26 cellular contexts compared by ENCODE assay signal in the genomic region with DNA sequence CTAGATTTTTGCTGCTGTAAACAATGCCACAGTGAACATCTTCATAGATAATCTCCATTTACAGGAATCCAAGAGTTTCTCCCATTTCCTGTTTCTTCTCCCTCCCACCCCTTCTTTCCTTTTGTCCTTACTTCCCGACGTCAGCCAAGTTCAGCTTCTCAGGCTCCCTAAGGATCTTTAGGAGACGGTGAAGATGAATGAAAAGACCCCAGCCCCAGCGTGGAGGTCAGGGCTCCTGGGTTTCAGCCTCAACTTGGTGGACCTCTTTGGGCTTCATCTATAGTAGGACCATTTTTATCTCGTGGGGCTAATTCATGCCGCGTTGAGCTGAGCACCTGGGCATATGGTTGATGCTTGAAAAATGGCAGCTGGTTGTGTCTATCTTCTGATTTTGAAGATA. TPM values are rescaled to one million over a fixed set of nuclear protein-coding genes. Genes with fewer than 3 reads are reported as not detected.
DNase-seq lines count a peak whose midpoint lies in the region; ATAC-seq, FAIRE-seq and TF ChIP-seq lines count a peak whose summit lies in the region.
"Had no signal": no experiment of that assay in that cellular context is flagged by ENCODE, and none has a peak within 500 bp of the region (broad histone marks: within the 10 kb centered on the region; RNA-seq: fewer than 3 reads in every experiment).

No MANE protein-coding gene starts in this region.

- H3K4me1 ChIP-seq in BLaER1 treated with 17β-estradiol and CSF1 and Interleukin-3, amounts not matched to agents 10 nM and 100 nM = peaks cover 88 to 100% (median 97%) of the 10 kb centered on the region in 10 experiments
- H3K4me1 ChIP-seq in Caco-2 (peaks cover 44% of the 10 kb centered on the region), neural progenitor cell (peaks cover 9% of the 10 kb centered on the region)

- peaks cover 8 to 62% (median 46%) of the 10 kb centered on the region in 11 experiments; a peak in 21 of 22 replicates for H3K36me3 ChIP-seq in BLaER1 treated with 17β-estradiol and CSF1 and Interleukin-3, amounts not matched to agents 10 nM and 100 nM
- H3K36me3 ChIP-seq in Caco-2 (ENCODE audit: control insufficient read depth, insufficient read depth, low read length) (no peaks in the 10 kb centered on the region; the same call in 1 of the 2 replicates), neural progenitor cell (no peaks in the 10 kb centered on the region)
- H3K36me3 ChIP-seq: breast epithelium had no signal

- H3K4me3 Mint-ChIP-seq in Caco-2 (ENCODE audit: unreplicated experiment) (no peak overlapping the region), neural progenitor cell (no peak overlapping the region)
- peak overlapping the region; percentile 8 to 20 for H3K4me3 Mint-ChIP-seq in effector memory CD8-positive, alpha-beta T cell
- H3K4me3 Mint-ChIP-seq: activated naive CD4-positive, alpha-beta T cell treated with anti-CD3 and anti-CD28 coated beads, Interleukin-2, amount 50 U/mL, for 24 hours; GM23338; HFFc6 had no signal

- H2AFZ ChIP-seq in neural progenitor cell (replicated peaks) = no peak overlapping the region
- H2AFZ ChIP-seq: GM23338 had no signal

- H3K27me3 ChIP-seq in BLaER1 treated with 17β-estradiol and CSF1 and Interleukin-3, amounts not matched to agents 10 nM and 100 nM = no peaks in the 10 kb centered on the region
- H3K27me3 ChIP-seq in Caco-2 (replicated peaks; ENCODE audit: control insufficient read depth, insufficient read depth, low read length) (no peaks in the 10 kb centered on the region), neural progenitor cell (no peaks in the 10 kb centered on the region)
- H3K27me3 ChIP-seq: breast epithelium, left lung, SJSA1 had no signal

- peak overlapping the region; percentile 29 for H3K27ac Mint-ChIP-seq in Caco-2 (ENCODE audit: unreplicated experiment)
- peak overlapping the region; percentile 74 to 94 for H3K27ac Mint-ChIP-seq in effector memory CD8-positive, alpha-beta T cell
- peak overlapping the region; percentile 30 for H3K27ac Mint-ChIP-seq in neural progenitor cell
- H3K27ac Mint-ChIP-seq: activated naive CD4-positive, alpha-beta T cell treated with anti-CD3 and anti-CD28 coated beads, Interleukin-2, amount 50 U/mL, for 24 hours; GM23338; HFFc6 had no signal

- DNase-seq in Caco-2 = no peak
- DNase-seq in effector memory CD8-positive, alpha-beta T cell = no peak
- no peak for DNase-seq in neural progenitor cell (ENCODE audit: low spot score)
- no peak for DNase-seq in globus pallidus (ENCODE audit: low spot score)
- no peak for DNase-seq in RCC 7860 (ENCODE audit: low spot score)
- DNase-seq in anterior cingulate cortex (lab: John Stamatoyannopoulos, UW) = no peak
- no peak for DNase-seq in NCI-H524 (lab: John Stamatoyannopoulos, UW)
- DNase-seq: ACHN; activated CD4-positive, alpha-beta T cell treated with anti-CD3 and anti-CD28 coated beads, Interleukin-2, amount 50 U/mL, for 48 hours; C1 segment of cervical spinal cord; HFFc6; left lung; NCI-H1092 treated with DMSO at 0.1 percent for 48 hours; NCI-H187; NCI-H446 treated with DMSO at 0.1 percent for 48 hours; NCI-H82; occipital lobe; stimulated activated CD4-positive, alpha-beta T cell treated with anti-CD3 and anti-CD28 coated beads, Interleukin-15, amount 100 ng/mL, for 24 hours; stimulated activated CD4-positive, alpha-beta T cell treated with anti-CD3 and anti-CD28 coated beads, Interleukin-4, amount 100 ng/mL, for 4 hours; substantia nigra had no signal

- H3K79me2 ChIP-seq in neural progenitor cell (ENCODE audit: low read depth) = peaks cover 76% of the 10 kb centered on the region

- no peak for ATAC-seq in effector memory CD8-positive, alpha-beta T cell (replicated peaks)
- ATAC-seq: GM23338, left lung had no signal

- peak overlapping the region in 5 of 10 experiments; percentile 13 to 43 (median 33); a peak in 7 of 20 replicates for H3K4me3 ChIP-seq in BLaER1 treated with 17β-estradiol and CSF1 and Interleukin-3, amounts not matched to agents 10 nM and 100 nM
- H3K4me3 ChIP-seq in Caco-2 (ENCODE audit: low read depth, low read length) (no peak overlapping the region), neural progenitor cell (no peak overlapping the region)
- H3K4me3 ChIP-seq: breast epithelium, GM23338, left lung, SJSA1 had no signal

- no peak for FAIRE-seq in RCC 7860 (lab: Jason Lieb, UNC)

- H4K20me1 ChIP-seq in BLaER1 treated with 17β-estradiol and CSF1 and Interleukin-3, amounts not matched to agents 10 nM and 100 nM = peaks cover 0 to 45% (median 10%) of the 10 kb centered on the region in 11 experiments; a peak in 8 of 22 replicates
- peaks cover 60% of the 10 kb centered on the region for H4K20me1 ChIP-seq in neural progenitor cell (ENCODE audit: low read depth)

- peaks cover 0 to 21% (median 12%) of the 10 kb centered on the region in 11 experiments; a peak in 11 of 22 replicates for H3K9me3 ChIP-seq in BLaER1 treated with 17β-estradiol and CSF1 and Interleukin-3, amounts not matched to agents 10 nM and 100 nM (replicated peaks in 1 of 11)
- H3K9me3 ChIP-seq in Caco-2 = no peaks in the 10 kb centered on the region
- no peaks in the 10 kb centered on the region for H3K9me3 ChIP-seq in neural progenitor cell (ENCODE audit: low read depth)
- H3K9me3 ChIP-seq: breast epithelium, left lung, SJSA1 had no signal

- no peaks in the 10 kb centered on the region for H3K27me3 Mint-ChIP-seq in Caco-2 (ENCODE audit: insufficient read depth, unreplicated experiment)
- no peaks in the 10 kb centered on the region for H3K27me3 Mint-ChIP-seq in effector memory CD8-positive, alpha-beta T cell
- peaks cover 6% of the 10 kb centered on the region for H3K27me3 Mint-ChIP-seq in neural progenitor cell (ENCODE audit: insufficient read depth, low read depth)
- H3K27me3 Mint-ChIP-seq: activated naive CD4-positive, alpha-beta T cell treated with anti-CD3 and anti-CD28 coated beads, Interleukin-2, amount 50 U/mL, for 24 hours had no signal

- H3K36me3 Mint-ChIP-seq in Caco-2 (ENCODE audit: insufficient read depth, unreplicated experiment) (peaks cover 36% of the 10 kb centered on the region), neural progenitor cell (peaks cover 14% of the 10 kb centered on the region)
- peaks cover 66% of the 10 kb centered on the region for H3K36me3 Mint-ChIP-seq in effector memory CD8-positive, alpha-beta T cell (ENCODE audit: insufficient read depth)

- CTCF ChIA-PET in Caco-2 (lab: Charles Lee) = no interaction called here

- H3F3A ChIP-seq in neural progenitor cell (ENCODE audit: low read depth) = no peaks in the 10 kb centered on the region

- H3K4me1 Mint-ChIP-seq in Caco-2 (ENCODE audit: low read depth, unreplicated experiment) (peaks cover 61% of the 10 kb centered on the region), neural progenitor cell (peaks cover 56% of the 10 kb centered on the region)
- H3K4me1 Mint-ChIP-seq in effector memory CD8-positive, alpha-beta T cell (ENCODE audit: low read depth in 2 of 2) = peaks cover 80% of the 10 kb centered on the region in 2 donors

- peak overlapping the region in 5 of 11 experiments; percentile 4 to 86 (median 22); a peak in 8 of 22 replicates for H3K9ac ChIP-seq in BLaER1 treated with 17β-estradiol and CSF1 and Interleukin-3, amounts not matched to agents 10 nM and 100 nM
- no peak overlapping the region for H3K9ac ChIP-seq in neural progenitor cell

- intact Hi-C loops in Caco-2 (cut with micrococcal nuclease; ENCODE audit: unreplicated experiment) = no loop called here

- H3K27ac ChIP-seq in BLaER1 treated with 17β-estradiol and CSF1 and Interleukin-3, amounts not matched to agents 10 nM and 100 nM = peak overlapping the region; percentile 7 to 98 (median 92); a peak in 21 of 22 replicates
- no peak overlapping the region for H3K27ac ChIP-seq in neural progenitor cell
- H3K27ac ChIP-seq: breast epithelium, RWPE1, SJSA1 had no signal

- POLR2A ChIA-PET in Caco-2 (lab: Charles Lee) = no interaction called here

- peak overlapping the region; percentile 81 to 98 (median 92) for H3K4me2 ChIP-seq in BLaER1 treated with 17β-estradiol and CSF1 and Interleukin-3, amounts not matched to agents 10 nM and 100 nM
- no peak overlapping the region for H3K4me2 ChIP-seq in neural progenitor cell
- H3K4me2 ChIP-seq: GM23338 had no signal

- BruUV-seq in Caco-2 (replicated peaks; lab: Mats Ljungman, UMichigan) = no TSS peak

- H3K9me3 Mint-ChIP-seq in Caco-2 (ENCODE audit: unreplicated experiment) (peaks cover 12% of the 10 kb centered on the region), neural progenitor cell (no peaks in the 10 kb centered on the region)
- H3K9me3 Mint-ChIP-seq in effector memory CD8-positive, alpha-beta T cell = no peaks in the 10 kb centered on the region
- H3K9me3 Mint-ChIP-seq: activated naive CD4-positive, alpha-beta T cell treated with anti-CD3 and anti-CD28 coated beads, Interleukin-2, amount 50 U/mL, for 24 hours; GM23338; HFFc6 had no signal

- no peak for TF ChIP-seq CTCF in Caco-2 (IDR thresholded peaks at IDR 0.05; ENCODE audit: insufficient read depth in 1 of 2, low read depth in 1 of 2, low read length in 1 of 2, severe bottlenecking in 1 of 2, unreplicated experiment in 1 of 2)
- no peak for TF ChIP-seq CTCF in neural progenitor cell (IDR thresholded peaks at IDR 0.05)

RNA-seq across cellular contexts. Expression of a gene that starts 32.1 kb away (rescaled TPM):
- total RNA-seq in Caco-2 (2022) = 63.7 and 68.0 TPM in 2 replicates
- total RNA-seq in neural progenitor cell (ENCODE audit: low replicate concordance) = 6.6 and 12.5 TPM in 2 replicates

Comparison
In these comparisons a context has a peak if more than half of its experiments do, and no peak if none do; other contexts are left out.
1. H3K27ac Mint-ChIP-seq: peak in every context shown above with its lines; median percentile 84 in effector memory CD8-positive, alpha-beta T cell; 30 in neural progenitor cell; 29 in Caco-2.
2. H3K4me3 Mint-ChIP-seq: peak in effector memory CD8-positive, alpha-beta T cell (2 of 2); none in Caco-2 (single experiment) and neural progenitor cell (single experiment).